In the genomic region with DNA sequence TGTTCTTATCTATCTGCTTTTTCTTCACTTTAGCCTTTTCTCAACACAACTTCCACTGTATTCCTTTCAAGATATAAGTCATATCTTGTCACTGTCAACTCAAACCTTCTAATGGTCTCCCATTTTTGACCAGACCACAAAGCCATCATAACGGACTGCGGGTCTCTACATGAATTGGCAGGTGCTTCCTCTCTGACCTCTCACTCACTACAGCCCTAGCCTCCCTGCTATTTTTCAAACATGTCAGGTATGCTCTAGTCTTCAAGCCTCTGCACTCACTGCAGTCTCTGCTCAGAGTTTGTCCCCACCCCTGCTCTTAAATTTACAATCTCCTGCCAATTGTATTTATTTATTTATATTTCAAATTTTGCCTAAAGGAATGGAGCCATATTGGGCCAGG, we compare ENCODE assay signal across 8 cellular contexts.
"Had no signal": no experiment of that assay in that cellular context is flagged by ENCODE, and none has a peak within 500 bp of the region (broad histone marks: within the 10 kb centered on the region; RNA-seq: fewer than 3 reads in every experiment).

No MANE protein-coding gene starts in this region.

- H2AFZ ChIP-seq: GM23338 had no signal

- ATAC-seq: GM23338, HepG2 had no signal

- H3K27ac ChIP-seq: HL-60 had no signal

- H3K4me3 ChIP-seq: GM23338 had no signal

- H3K4me2 ChIP-seq: GM23338 had no signal

- DNase-seq: H9, HCEC 1CT, KBM-7 had no signal

- FAIRE-seq: H1, H54, HepG2 had no signal
